ENCODE assay signal across 8 cellular contexts in genomic region chr2:134119117-134119671, GRCh38.
A peak's percentile ranks its signal among the peaks of the same experiment; 100 is the strongest.
DNase-seq lines count a peak whose midpoint lies in the region; ATAC-seq and TF ChIP-seq lines count a peak whose summit lies in the region.

No MANE protein-coding gene starts in this region.

- peak overlapping the region; percentile 75 for H3K4me3 ChIP-seq in AG04450 (ENCODE audit: low read depth, low read length)
- peak overlapping the region; percentile 92 for H3K4me3 ChIP-seq in lower lobe of right lung

- H3K9me3 ChIP-seq in AG04450 (ENCODE audit: control insufficient read depth, insufficient read depth, low read length): no peaks in the 10 kb centered on the region; the same call in 1 of the 2 replicates
- no peaks in the 10 kb centered on the region for H3K9me3 ChIP-seq in lower lobe of right lung

- H3K4me1 Mint-ChIP-seq in activated naive CD8-positive, alpha-beta T cell treated with anti-CD3 and anti-CD28 coated beads, Interleukin-2, amount 10 ng/mL, durations not matched to agents 7 days and 5 days: peaks cover 25% of the 10 kb centered on the region

- TF ChIP-seq CTCF in AG04450 (IDR thresholded peaks at IDR 0.05; ENCODE audit: low read depth, low read length) (no peak), lower lobe of right lung (IDR thresholded peaks at IDR 0.05) (no peak)

- H3K27me3 ChIP-seq in AG04450 (ENCODE audit: control insufficient read depth, insufficient read depth, low read length) (no peaks in the 10 kb centered on the region), lower lobe of right lung (ENCODE audit: low read depth) (no peaks in the 10 kb centered on the region)

- peak overlapping the region; percentile 96 for H3K27ac Mint-ChIP-seq in activated naive CD8-positive, alpha-beta T cell treated with anti-CD3 and anti-CD28 coated beads, Interleukin-2, amount 10 ng/mL, durations not matched to agents 7 days and 5 days

- no peaks in the 10 kb centered on the region for H3K36me3 ChIP-seq in lower lobe of right lung

- no peaks in the 10 kb centered on the region for H3K36me3 Mint-ChIP-seq in activated naive CD8-positive, alpha-beta T cell treated with anti-CD3 and anti-CD28 coated beads, Interleukin-2, amount 10 ng/mL, durations not matched to agents 7 days and 5 days

- H3K27ac ChIP-seq in AG04450 (ENCODE audit: low read depth, low read length): no peak overlapping the region
- H3K27ac ChIP-seq in lower lobe of right lung: peak overlapping the region; percentile 93

- no peaks in the 10 kb centered on the region for H3K9me3 Mint-ChIP-seq in activated naive CD8-positive, alpha-beta T cell treated with anti-CD3 and anti-CD28 coated beads, Interleukin-2, amount 10 ng/mL, durations not matched to agents 7 days and 5 days

- H3K27me3 Mint-ChIP-seq in activated naive CD8-positive, alpha-beta T cell treated with anti-CD3 and anti-CD28 coated beads, Interleukin-2, amount 10 ng/mL, durations not matched to agents 7 days and 5 days: peaks cover 4% of the 10 kb centered on the region

- ATAC-seq in GM19328 (IDR thresholded peaks at IDR 0.05; ENCODE audit: unreplicated experiment): peak; percentile 16
- ATAC-seq in HG03354 (IDR thresholded peaks at IDR 0.05; ENCODE audit: poor library complexity, severe bottlenecking, unreplicated experiment): peak; percentile 13
- ATAC-seq in activated naive CD8-positive, alpha-beta T cell treated with anti-CD3 and anti-CD28 coated beads, Interleukin-2, amount 10 ng/mL, durations not matched to agents 7 days and 5 days (ENCODE audit: low read depth): peak; percentile 15
- no peak for ATAC-seq in lower lobe of right lung

- peak overlapping the region; percentile 97 for H3K4me3 Mint-ChIP-seq in activated naive CD8-positive, alpha-beta T cell treated with anti-CD3 and anti-CD28 coated beads, Interleukin-2, amount 10 ng/mL, durations not matched to agents 7 days and 5 days

- peaks cover 48% of the 10 kb centered on the region for H3K4me1 ChIP-seq in lower lobe of right lung

- CTCF ChIA-PET in AG04450 (lab: Charles Lee): interaction anchor here (0.6 to 6.8 kb wide), 36 partner anchors 8 to 856 kb away, joined by 3 to 91 read pairs (median 4); no protein-coding TSS in a partner anchor

- POLR2A ChIA-PET in AG04450 (lab: Yijun Ruan, JAX): interaction anchor here (0.7 to 1.9 kb wide), 8 partner anchors 49 to 293 kb away, joined by 3 to 19 read pairs (median 4); no protein-coding TSS in a partner anchor
- POLR2A ChIA-PET in activated naive CD8-positive, alpha-beta T cell treated with anti-CD3 and anti-CD28 coated beads, Interleukin-2, amount 10 ng/mL, durations not matched to agents 7 days and 5 days (lab: Charles Lee): interaction anchor here (0.9 to 2.8 kb wide), 9 partner anchors 87 to 799 kb away, joined by 3 to 17 read pairs (median 7); no protein-coding TSS in a partner anchor

- intact Hi-C loops in lower lobe of right lung (cut with DNase I): loop anchor here (10.0 kb wide), 1 partner anchor 296 kb away; no protein-coding TSS in a partner anchor
- intact Hi-C loops in posterior cingulate gyrus (cut with DNase I): loop anchor here (1.0 to 5.0 kb wide), 3 partner anchors 88 to 232 kb away; no protein-coding TSS in a partner anchor

- DNase-seq in AG04450 (ENCODE audit: low read depth, low spot score) (no peak), lower lobe of right lung (no peak), posterior cingulate gyrus (no peak), epidermal melanocyte (ENCODE audit: insufficient read length, low spot score) (no peak)
- no peak for DNase-seq in activated naive CD8-positive, alpha-beta T cell treated with anti-CD3 and anti-CD28 coated beads, Interleukin-2, amount 10 ng/mL, durations not matched to agents 7 days and 5 days
- DNase-seq in stimulated activated CD4-positive, alpha-beta T cell treated with anti-CD3 and anti-CD28 coated beads, Interleukin-15, amount 100 ng/mL, for 24 hours: no peak

Comparison
In these comparisons a context has a peak if more than half of its experiments do, and no peak if none do; other contexts are left out.
1. ATAC-seq: peak in GM19328 (single experiment), HG03354 (single experiment) and activated naive CD8-positive, alpha-beta T cell treated with anti-CD3 and anti-CD28 coated beads, Interleukin-2, amount 10 ng/mL, durations not matched to agents 7 days and 5 days (single experiment); none in lower lobe of right lung (0 of 2).